Comparison of ENCODE assay signal across 8 cellular contexts in genomic region chr2:205925373-205926337, GRCh38.
DNase-seq lines count a peak whose midpoint lies in the region; ATAC-seq and TF ChIP-seq lines count a peak whose summit lies in the region.

No MANE protein-coding gene starts in this region.

- peaks cover 21% of the 10 kb centered on the region for H3K4me1 Mint-ChIP-seq in Caco-2 (ENCODE audit: low read depth, unreplicated experiment)
- peaks cover 6% of the 10 kb centered on the region for H3K4me1 Mint-ChIP-seq in activated T-helper 2 cell treated with anti-CD3 and anti-CD28 coated beads, Interferon-gamma antibody, Interleukin-2, Interleukin-4, amounts not matched to agents 10 μg/mL and 5 μg/mL and 100 μg/mL, durations not matched to agents 14 hours and 24 hours and 36 hours (ENCODE audit: low read depth)

- H3K27ac ChIP-seq in HL-60 (replicated peaks) (no peak overlapping the region), Panc1 (ENCODE audit: low read length) (no peak overlapping the region), neuronal stem cell (replicated peaks; ENCODE audit: low read length) (no peak overlapping the region), substantia nigra (ENCODE audit: low read depth, low read length, poor library complexity, severe bottlenecking) (no peak overlapping the region)

- TF ChIP-seq CTCF in Caco-2 (IDR thresholded peaks at IDR 0.05; ENCODE audit: insufficient read depth in 1 of 2, low read depth in 1 of 2, low read length in 1 of 2, severe bottlenecking in 1 of 2, unreplicated experiment in 1 of 2), result peak; percentile 95
- peak; percentile 80 for TF ChIP-seq CTCF in HL-60 (IDR thresholded peaks at IDR 0.05; ENCODE audit: insufficient read depth, low read length)
- peak; percentile 95 for TF ChIP-seq CTCF in Panc1 (IDR thresholded peaks at IDR 0.05)
- TF ChIP-seq CTCF in foreskin fibroblast (IDR thresholded peaks at IDR 0.05; ENCODE audit: low read depth, low read length), result peak; percentile 92

- H3K18ac ChIP-seq in neuronal stem cell (ENCODE audit: low read length), result peak overlapping the region; percentile 91

- DNase-seq in Caco-2 (peak; percentile 77 to 88), HL-60 (ENCODE audit: low read depth in 1 of 2, low spot score in 1 of 2) (peak; percentile 68 to 73), Panc1 (ENCODE audit: low read depth, low spot score) (no peak), foreskin fibroblast (peak; percentile 48 to 85), neuronal stem cell (ENCODE audit: low spot score) (peak; percentile 77), substantia nigra (lab: John Stamatoyannopoulos, UW) (peak in 46 of 49 donors; percentile 6 to 78 (median 52))
- DNase-seq in activated T-helper 2 cell treated with anti-CD3 and anti-CD28 coated beads, Interferon-gamma antibody, Interleukin-2, Interleukin-4, amounts not matched to agents 10 μg/mL and 5 μg/mL and 100 μg/mL, durations not matched to agents 14 hours and 24 hours and 36 hours (ENCODE audit: low spot score), result peak; percentile 46

- no TSS peak for BruUV-seq in Caco-2 (replicated peaks; lab: Mats Ljungman, UMichigan)
- no TSS peak for BruUV-seq in Panc1 (replicated peaks; lab: Mats Ljungman, UMichigan)

- H2AFZ ChIP-seq in neuronal stem cell (ENCODE audit: low read length), result peak overlapping the region; percentile 93

- H4K91ac ChIP-seq in neuronal stem cell (ENCODE audit: low read depth, low read length, poor library complexity), result peak overlapping the region; percentile 32

- no peak overlapping the region for H4K8ac ChIP-seq in neuronal stem cell (ENCODE audit: low read depth, low read length)

- ATAC-seq in GM19468 (IDR thresholded peaks at IDR 0.05; ENCODE audit: extremely low read depth, unreplicated experiment) (peak; percentile 83), Panc1 (peak; percentile 95)

- H3K4me1 ChIP-seq in Caco-2 (peaks cover 21% of the 10 kb centered on the region), Panc1 (ENCODE audit: control insufficient read depth, insufficient read depth, low read length) (no peaks in the 10 kb centered on the region), neuronal stem cell (ENCODE audit: control insufficient read depth in 2 of 2, insufficient read depth in 1 of 2, low read depth in 1 of 2, low read length in 2 of 2) (peaks cover 5% of the 10 kb centered on the region in 2 donors)

- no peaks in the 10 kb centered on the region for H3K9me3 ChIP-seq in Caco-2
- H3K9me3 ChIP-seq in Panc1 (ENCODE audit: control insufficient read depth, insufficient read depth, low read depth, low read length), result no peaks in the 10 kb centered on the region
- no peaks in the 10 kb centered on the region for H3K9me3 ChIP-seq in neuronal stem cell (replicated peaks in 1 of 2; ENCODE audit: control insufficient read depth in 2 of 2, insufficient read depth in 1 of 2, low read depth in 1 of 2, low read length in 2 of 2)

- H2BK5ac ChIP-seq in neuronal stem cell (ENCODE audit: low read length), result no peak overlapping the region

- H3K4ac ChIP-seq in neuronal stem cell (ENCODE audit: low read length), result no peak overlapping the region

- intact Hi-C loops in Caco-2 (cut with micrococcal nuclease; ENCODE audit: unreplicated experiment) (loop anchor here (1.0 to 5.0 kb wide), 8 partner anchors 23 to 1053 kb away; partner anchors contain the start of gene NRP2), Panc1 (cut with micrococcal nuclease; ENCODE audit: unreplicated experiment) (loop anchor here (2.0 kb wide), 1 partner anchor 159 kb away; no protein-coding TSS in a partner anchor)
- intact Hi-C loops in activated T-helper 2 cell treated with anti-CD3 and anti-CD28 coated beads, Interferon-gamma antibody, Interleukin-2, Interleukin-4, amounts not matched to agents 10 μg/mL and 5 μg/mL and 100 μg/mL, durations not matched to agents 14 hours and 24 hours and 36 hours (cut with micrococcal nuclease), result loop anchor here (1.0 to 10.0 kb wide), 2 partner anchors 162 to 1601 kb away; no protein-coding TSS in a partner anchor

- no peaks in the 10 kb centered on the region for H3K36me3 ChIP-seq in Caco-2 (ENCODE audit: control insufficient read depth, insufficient read depth, low read length)
- no peaks in the 10 kb centered on the region for H3K36me3 ChIP-seq in Panc1 (ENCODE audit: control insufficient read depth, insufficient read depth, low read length)
- no peaks in the 10 kb centered on the region for H3K36me3 ChIP-seq in neuronal stem cell (replicated peaks in 1 of 2; ENCODE audit: control insufficient read depth in 2 of 2, insufficient read depth in 2 of 2, low read length in 2 of 2)

- no peaks in the 10 kb centered on the region for H3K36me3 Mint-ChIP-seq in Caco-2 (ENCODE audit: insufficient read depth, unreplicated experiment)
- no peaks in the 10 kb centered on the region for H3K36me3 Mint-ChIP-seq in activated T-helper 2 cell treated with anti-CD3 and anti-CD28 coated beads, Interferon-gamma antibody, Interleukin-2, Interleukin-4, amounts not matched to agents 10 μg/mL and 5 μg/mL and 100 μg/mL, durations not matched to agents 14 hours and 24 hours and 36 hours (ENCODE audit: low read depth)

- H3K4me3 ChIP-seq in Caco-2 (ENCODE audit: low read depth, low read length), result peak overlapping the region; percentile 22
- peak overlapping the region; percentile 29; the same call in 1 of the 2 replicates for H3K4me3 ChIP-seq in HL-60 (replicated peaks; ENCODE audit: insufficient read depth, low read length)
- peak overlapping the region in 1 of 2 experiments; percentile 19; a peak in 1 of 4 replicates for H3K4me3 ChIP-seq in Panc1 (ENCODE audit: low read depth in 2 of 2, low read length in 2 of 2)
- peak overlapping the region; percentile 42 to 46 for H3K4me3 ChIP-seq in foreskin fibroblast (ENCODE audit: low read depth in 1 of 2, low read length in 2 of 2)
- H3K4me3 ChIP-seq in neuronal stem cell (ENCODE audit: low read length in 2 of 2), result peak overlapping the region in 1 of 2 donors; percentile 28

- in situ Hi-C loops in Panc1 (cut with HindIII; ENCODE audit: low pct_unique_long_range_greater_than_20kb, low sequenced_read_pairs), result no loop called here

- H3K27me3 ChIP-seq in Caco-2 (replicated peaks; ENCODE audit: control insufficient read depth, insufficient read depth, low read length) (no peaks in the 10 kb centered on the region), HL-60 (ENCODE audit: insufficient read depth, poor library complexity, severe bottlenecking) (peaks cover 4% of the 10 kb centered on the region), Panc1 (ENCODE audit: control insufficient read depth, insufficient read depth, low read length) (peaks cover 19% of the 10 kb centered on the region), neuronal stem cell (ENCODE audit: control insufficient read depth in 3 of 3, insufficient read depth in 3 of 3, low read depth in 1 of 3, low read length in 3 of 3) (peaks cover 0 to 49% (median 11%) of the 10 kb centered on the region in 3 experiments)

- H3K14ac ChIP-seq in neuronal stem cell (ENCODE audit: low read length), result no peak overlapping the region

- POLR2A ChIA-PET in Caco-2 (lab: Charles Lee) (no interaction called here), Panc1 (lab: Charles Lee) (no interaction called here)

- H3K79me1 ChIP-seq in neuronal stem cell (ENCODE audit: low read depth, low read length), result no peaks in the 10 kb centered on the region

- no peaks in the 10 kb centered on the region for H3K9me3 Mint-ChIP-seq in Caco-2 (ENCODE audit: unreplicated experiment)
- no peaks in the 10 kb centered on the region for H3K9me3 Mint-ChIP-seq in activated T-helper 2 cell treated with anti-CD3 and anti-CD28 coated beads, Interferon-gamma antibody, Interleukin-2, Interleukin-4, amounts not matched to agents 10 μg/mL and 5 μg/mL and 100 μg/mL, durations not matched to agents 14 hours and 24 hours and 36 hours

- H2BK15ac ChIP-seq in neuronal stem cell (ENCODE audit: low read length), result peak overlapping the region; percentile 61

- H3K9ac ChIP-seq in neuronal stem cell (ENCODE audit: low read depth, low read length, poor library complexity), result peak overlapping the region; percentile 33

- peak overlapping the region; percentile 30 for H3K4me2 ChIP-seq in neuronal stem cell (ENCODE audit: insufficient read depth, low read length, poor library complexity, severe bottlenecking)

- no CpG with 5 or more reads among the region's 33 CpGs for WGBS in neuronal stem cell (ENCODE audit: extremely low coverage in 2 of 2, insufficient read length in 2 of 2, insufficient replicate concordance in 1 of 2), 2 donors

- peak overlapping the region; percentile 56 for H3K23ac ChIP-seq in neuronal stem cell (ENCODE audit: low read depth, low read length, poor library complexity)

- no peak overlapping the region for H2BK120ac ChIP-seq in neuronal stem cell (ENCODE audit: low read depth, low read length)

- no peak overlapping the region for H3K27ac Mint-ChIP-seq in Caco-2 (ENCODE audit: unreplicated experiment)
- H3K27ac Mint-ChIP-seq in activated T-helper 2 cell treated with anti-CD3 and anti-CD28 coated beads, Interferon-gamma antibody, Interleukin-2, Interleukin-4, amounts not matched to agents 10 μg/mL and 5 μg/mL and 100 μg/mL, durations not matched to agents 14 hours and 24 hours and 36 hours, result no peak overlapping the region

- no peaks in the 10 kb centered on the region for H3K27me3 Mint-ChIP-seq in Caco-2 (ENCODE audit: insufficient read depth, unreplicated experiment)
- H3K27me3 Mint-ChIP-seq in activated T-helper 2 cell treated with anti-CD3 and anti-CD28 coated beads, Interferon-gamma antibody, Interleukin-2, Interleukin-4, amounts not matched to agents 10 μg/mL and 5 μg/mL and 100 μg/mL, durations not matched to agents 14 hours and 24 hours and 36 hours (ENCODE audit: low read depth), result peaks cover 44% of the 10 kb centered on the region

- H3K4me3 Mint-ChIP-seq in Caco-2 (ENCODE audit: unreplicated experiment), result peak overlapping the region; percentile 17
- H3K4me3 Mint-ChIP-seq in activated T-helper 2 cell treated with anti-CD3 and anti-CD28 coated beads, Interferon-gamma antibody, Interleukin-2, Interleukin-4, amounts not matched to agents 10 μg/mL and 5 μg/mL and 100 μg/mL, durations not matched to agents 14 hours and 24 hours and 36 hours (ENCODE audit: low read depth), result no peak overlapping the region

- no peak overlapping the region for H2BK12ac ChIP-seq in neuronal stem cell (ENCODE audit: low read length)

- CTCF ChIA-PET in Caco-2 (lab: Charles Lee), result interaction anchor here (0.6 to 1.8 kb wide), 21 partner anchors 9 to 1665 kb away, joined by 3 to 21 read pairs (median 4); no protein-coding TSS in a partner anchor
- CTCF ChIA-PET in Panc1 (lab: Charles Lee), result interaction anchor here (0.5 to 0.8 kb wide), 7 partner anchors 16 to 1944 kb away, joined by 3 to 5 read pairs (median 3); no protein-coding TSS in a partner anchor

- no peak overlapping the region for H2AK5ac ChIP-seq in neuronal stem cell (ENCODE audit: low read depth, low read length)
